Comparison of ENCODE assay signal across 21 cellular contexts in genomic region chr1:66644331-66644730, GRCh38.
DNase-seq lines count a peak whose midpoint lies in the region; ATAC-seq and TF ChIP-seq lines count a peak whose summit lies in the region.
"Had no signal": no experiment of that assay in that cellular context is flagged by ENCODE, and none has a peak within 500 bp of the region (broad histone marks: within the 10 kb centered on the region; RNA-seq: fewer than 3 reads in every experiment).

No MANE protein-coding gene starts in this region.

- H3K4me3 ChIP-seq in dorsolateral prefrontal cortex: peak overlapping the region in 7 of 59 donors; percentile 2 to 39 (median 15)
- H3K4me3 ChIP-seq in CD8-positive, alpha-beta T cell (ENCODE audit: low read depth, low read length): no peak overlapping the region
- H3K4me3 ChIP-seq: BLaER1 treated with 17β-estradiol and CSF1 and Interleukin-3, amounts not matched to agents 10 nM and 100 nM; GM23248; HAP-1 had no signal

- H3K4me3 Mint-ChIP-seq in CD8-positive, alpha-beta T cell: no peak overlapping the region
- H3K4me3 Mint-ChIP-seq: B cell; CD8-positive, alpha-beta memory T cell; IgD-negative memory B cell had no signal

- peaks cover 5% of the 10 kb centered on the region for H3K27me3 Mint-ChIP-seq in CD8-positive, alpha-beta T cell (ENCODE audit: low read depth)
- H3K27me3 Mint-ChIP-seq: IgD-negative memory B cell had no signal

- no peak overlapping the region for H3K27ac Mint-ChIP-seq in CD8-positive, alpha-beta T cell
- H3K27ac Mint-ChIP-seq: B cell; CD8-positive, alpha-beta memory T cell had no signal

- H3K9me3 Mint-ChIP-seq in CD8-positive, alpha-beta T cell: no peaks in the 10 kb centered on the region
- H3K9me3 Mint-ChIP-seq: CD8-positive, alpha-beta memory T cell; IgD-negative memory B cell had no signal

- H3K27ac ChIP-seq in dorsolateral prefrontal cortex: peak overlapping the region in 35 of 59 donors; percentile 3 to 77 (median 30)
- H3K27ac ChIP-seq in layer of hippocampus (ENCODE audit: low read depth, low read length): peak overlapping the region; percentile 32
- no peak overlapping the region for H3K27ac ChIP-seq in CD8-positive, alpha-beta T cell (ENCODE audit: low read depth, low read length)
- H3K27ac ChIP-seq: BLaER1 treated with 17β-estradiol and CSF1 and Interleukin-3, amounts not matched to agents 10 nM and 100 nM; GM23248 had no signal

- DNase-seq in COLO829 (ENCODE audit: low spot score) (peak; percentile 35), dorsolateral prefrontal cortex (no peak), putamen (ENCODE audit: low spot score) (peak; percentile 21), middle frontal gyrus (ENCODE audit: extremely low spot score, low spot score) (no peak), NCI-H345 (lab: John Stamatoyannopoulos, UW) (no peak)
- no peak for DNase-seq in CD8-positive, alpha-beta T cell
- DNase-seq: 8988T; Caco-2; CD8-positive, alpha-beta memory T cell; DMS153; DMS79; GDM1; GM23248; KBM-7 had no signal

- no peaks in the 10 kb centered on the region for H3K36me3 ChIP-seq in CD8-positive, alpha-beta T cell (ENCODE audit: insufficient read depth, low read length)
- H3K36me3 ChIP-seq: BLaER1 treated with 17β-estradiol and CSF1 and Interleukin-3, amounts not matched to agents 10 nM and 100 nM; HAP-1 had no signal

- CTCF ChIA-PET in CD8-positive, alpha-beta T cell (lab: Charles Lee): no interaction called here

- H3K4me1 ChIP-seq in CD8-positive, alpha-beta T cell (ENCODE audit: insufficient read depth, low read length): no peaks in the 10 kb centered on the region
- H3K4me1 ChIP-seq: Caco-2, HAP-1 had no signal

- POLR2A ChIA-PET in CD8-positive, alpha-beta T cell (lab: Charles Lee): no interaction called here

- peak in 1 of 56 donors; percentile 9 for TF ChIP-seq CTCF in dorsolateral prefrontal cortex (IDR thresholded peaks at IDR 0.05 in 54 of 56, conservative IDR thresholded peaks at IDR 0.05 in 2 of 56; ENCODE audit: low read depth in 1 of 56, partially characterized antibody in 56 of 56)
- no peak for TF ChIP-seq CTCF in CD8-positive, alpha-beta T cell (IDR thresholded peaks at IDR 0.05)

- no peak for ATAC-seq in CD8-positive, alpha-beta T cell
- no peak for ATAC-seq in GM18502 (IDR thresholded peaks at IDR 0.05; ENCODE audit: poor library complexity, unreplicated experiment)
- ATAC-seq: HepG2 had no signal

- H3K27me3 ChIP-seq in dorsolateral prefrontal cortex: no peaks in the 10 kb centered on the region
- H3K27me3 ChIP-seq in layer of hippocampus (ENCODE audit: control insufficient read depth, insufficient read depth, low read length): no peaks in the 10 kb centered on the region
- H3K27me3 ChIP-seq in CD8-positive, alpha-beta T cell (ENCODE audit: insufficient read depth, low read length): no peaks in the 10 kb centered on the region
- H3K27me3 ChIP-seq: BLaER1 treated with 17β-estradiol and CSF1 and Interleukin-3, amounts not matched to agents 10 nM and 100 nM had no signal

- peaks cover 5% of the 10 kb centered on the region for H3K4me1 Mint-ChIP-seq in CD8-positive, alpha-beta T cell (ENCODE audit: low read depth)
- H3K4me1 Mint-ChIP-seq: CD8-positive, alpha-beta memory T cell had no signal

- H3K36me3 Mint-ChIP-seq in CD8-positive, alpha-beta T cell: no peaks in the 10 kb centered on the region
- H3K36me3 Mint-ChIP-seq: CD8-positive, alpha-beta memory T cell; IgD-negative memory B cell had no signal

- no peaks in the 10 kb centered on the region for H3K9me3 ChIP-seq in CD8-positive, alpha-beta T cell (ENCODE audit: low read length)
- H3K9me3 ChIP-seq: BLaER1 treated with 17β-estradiol and CSF1 and Interleukin-3, amounts not matched to agents 10 nM and 100 nM; Caco-2; HAP-1 had no signal

- intact Hi-C loops in dorsolateral prefrontal cortex (cut with DNase I): loop anchor here (2.0 to 10.0 kb wide), 3 partner anchors 80 to 112 kb away; partner anchors contain the start of gene SGIP1 (in 2 of the 2)
- intact Hi-C loops in CD8-positive, alpha-beta T cell (cut with DNase I, micrococcal nuclease): no loop called here

Comparison
In these comparisons a context has a peak if more than half of its experiments do, and no peak if none do; other contexts are left out.
1. DNase-seq: peak in COLO829 (single experiment) and putamen (single experiment); none in dorsolateral prefrontal cortex (0 of 10), middle frontal gyrus (single experiment), CD8-positive, alpha-beta T cell (0 of 7) and NCI-H345 (single experiment).
2. intact Hi-C loops: an anchor here in dorsolateral prefrontal cortex (2.0 to 10.0 kb wide); none called in CD8-positive, alpha-beta T cell.